ENCODE assay signal across 18 cellular contexts in genomic region chr2:233563663-233564430, GRCh38. TPM values are rescaled to one million over a fixed set of nuclear protein-coding genes. Genes with fewer than 3 reads are reported as not detected.
DNase-seq lines count a peak whose midpoint lies in the region; ATAC-seq, FAIRE-seq and TF ChIP-seq lines count a peak whose summit lies in the region.
"Had no signal": no experiment of that assay in that cellular context is flagged by ENCODE, and none has a peak within 500 bp of the region (broad histone marks: within the 10 kb centered on the region; RNA-seq: fewer than 3 reads in every experiment).

No MANE protein-coding gene starts in this region.

- H2AFZ ChIP-seq in Karpas-422 (ENCODE audit: low read length) (no peak overlapping the region), HepG2 (ENCODE audit: low read length) (no peak overlapping the region)

- no peak overlapping the region for H3K4me3 ChIP-seq in Karpas-422 (ENCODE audit: low read length)
- no peak overlapping the region for H3K4me3 ChIP-seq in HepG2 (replicated peaks in 1 of 3; ENCODE audit: insufficient read depth in 1 of 3, low read depth in 2 of 3, low read length in 3 of 3)
- H3K4me3 ChIP-seq: left ventricle myocardium inferior, sigmoid colon had no signal

- TF ChIP-seq EP300 in HepG2 (IDR thresholded peaks at IDR 0.05; ENCODE audit: low read depth in 2 of 2, low read length in 2 of 2), result no peak
- no peak for TF ChIP-seq EP300 in HepG2 (CRISPR knock-in tag; IDR thresholded peaks at IDR 0.05; ENCODE audit: borderline replicate concordance)

- H3K27me3 ChIP-seq in Karpas-422 (ENCODE audit: low read length) (no peaks in the 10 kb centered on the region), HepG2 (ENCODE audit: control insufficient read depth in 1 of 2, insufficient read depth in 2 of 2, low read length in 2 of 2) (no peaks in the 10 kb centered on the region; a peak in 1 of 5 replicates)
- H3K27me3 ChIP-seq: sigmoid colon had no signal

- CTCF ChIA-PET in HepG2 (lab: Yijun Ruan, JAX; ENCODE audit: low intra/inter-chr PET ratio, low total read pairs), result no interaction called here

- H4K20me1 ChIP-seq in Karpas-422 (ENCODE audit: insufficient read depth, low read depth, low read length) (no peaks in the 10 kb centered on the region), HepG2 (ENCODE audit: insufficient read depth, low read length) (no peaks in the 10 kb centered on the region)

- 97% methylated on average over 8 of the region's 8 CpGs for WGBS in HepG2 (ENCODE audit: low lambda C conversion rate)

- no peak for TF ChIP-seq RAD21 in HepG2 (CRISPR knock-in tag; IDR thresholded peaks at IDR 0.05)

- H3K27ac ChIP-seq in Karpas-422 (ENCODE audit: low read length), result no peak overlapping the region
- H3K27ac ChIP-seq in HepG2 (ENCODE audit: extremely low read length, insufficient read depth, low read length), result no peak overlapping the region
- H3K27ac ChIP-seq: left ventricle myocardium inferior, sigmoid colon had no signal

- H3K9me3 ChIP-seq in Karpas-422 (ENCODE audit: low read length) (no peaks in the 10 kb centered on the region), HepG2 (ENCODE audit: low read length) (no peaks in the 10 kb centered on the region)
- H3K9me3 ChIP-seq: left ventricle myocardium inferior, sigmoid colon had no signal

- no peak for TF ChIP-seq CTCF in HepG2 (CRISPR knock-in tag; IDR thresholded peaks at IDR 0.05)

- TF ChIP-seq POLR2A in HepG2 (IDR thresholded peaks at IDR 0.05; ENCODE audit: insufficient read depth in 1 of 2, low read depth in 2 of 2, low read length in 2 of 2), result no peak

- in situ Hi-C loops in HepG2 (cut with HindIII; ENCODE audit: extremely low pct_ligation_motif_present, low pct_unique_long_range_greater_than_20kb), result no loop called here

- POLR2A ChIA-PET in HepG2 (lab: Yijun Ruan, JAX), result no interaction called here

- intact Hi-C loops in HepG2 (cut with micrococcal nuclease; ENCODE audit: unreplicated experiment), result loop anchor here (5.0 kb wide), 1 partner anchor 517 kb away; no protein-coding TSS in a partner anchor

- BruUV-seq in HepG2 (replicated peaks; lab: Mats Ljungman, UMichigan), result no TSS peak

- H3K36me3 ChIP-seq in Karpas-422 (ENCODE audit: insufficient read depth, low read length) (no peaks in the 10 kb centered on the region), HepG2 (replicated peaks in 1 of 2; ENCODE audit: control insufficient read depth in 1 of 2, insufficient read depth in 2 of 2, low read length in 2 of 2) (peaks cover 2 to 11% of the 10 kb centered on the region in 2 experiments; a peak in 3 of 5 replicates)

- H3K4me1 ChIP-seq in Karpas-422 (ENCODE audit: low read length) (peaks cover 9% of the 10 kb centered on the region), HepG2 (ENCODE audit: insufficient read depth, low read length) (peaks cover 16% of the 10 kb centered on the region)

- no peaks in the 10 kb centered on the region for H3K9me2 ChIP-seq in Karpas-422 (replicated peaks; ENCODE audit: insufficient read depth, low read length)

- FAIRE-seq in HepG2 (lab: Jason Lieb, UNC), result no peak
- FAIRE-seq: H1, urothelium cell line had no signal

- peak; percentile 30 to 50 for DNase-seq in AML-193 (lab: John Stamatoyannopoulos, UW)
- DNase-seq in Karpas-422, result peak; percentile 39
- DNase-seq in SKM-1 treated with dmso at 0.1 percent for 144 hours (lab: John Stamatoyannopoulos, UW; ENCODE audit: unreplicated experiment), result peak; percentile 81
- DNase-seq in HepG2 (ENCODE audit: low spot score), result no peak
- no peak for DNase-seq in putamen (ENCODE audit: low spot score)
- no peak for DNase-seq in occipital lobe (lab: John Stamatoyannopoulos, UW)
- DNase-seq in cerebellum (ENCODE audit: low spot score), result no peak
- DNase-seq: hippocampal formation; left ventricle myocardium inferior; natural killer cell; NCI-H524; sigmoid colon; stimulated activated naive CD4-positive, alpha-beta T cell had no signal

- no peaks in the 10 kb centered on the region for H3K79me2 ChIP-seq in Karpas-422 (ENCODE audit: low read length)
- peaks cover 5% of the 10 kb centered on the region for H3K79me2 ChIP-seq in HepG2 (ENCODE audit: insufficient read depth, low read length)

- H3K4me2 ChIP-seq in Karpas-422 (ENCODE audit: low read depth, low read length, poor library complexity, severe bottlenecking) (no peak overlapping the region), HepG2 (ENCODE audit: low read depth, low read length) (peak overlapping the region; percentile 16; the same call in 1 of the 2 replicates)

- H3K9ac ChIP-seq in Karpas-422 (ENCODE audit: low read length), result no peak overlapping the region
- no peak overlapping the region for H3K9ac ChIP-seq in HepG2 (ENCODE audit: insufficient read depth, low read depth, low read length)

- no peak for ATAC-seq in HepG2
- no peak for ATAC-seq in GM18511 (IDR thresholded peaks at IDR 0.05; ENCODE audit: unreplicated experiment)
- ATAC-seq: esophagus mucosa had no signal

TF ChIP-seq in HepG2, 621 proteins besides CTCF, POLR2A, EP300 and RAD21 (continues in another document):
- TF ChIP-seq FOXJ3 (CRISPR knock-in tag; IDR thresholded peaks at IDR 0.05; ENCODE audit: borderline replicate concordance) (no peak), ZNF616 (CRISPR knock-in tag; IDR thresholded peaks at IDR 0.05; ENCODE audit: low read depth) (no peak), ZNF205 (CRISPR knock-in tag; IDR thresholded peaks at IDR 0.05) (no peak), RELA (CRISPR knock-in tag; IDR thresholded peaks at IDR 0.05) (no peak), ZSCAN31 (CRISPR knock-in tag; IDR thresholded peaks at IDR 0.05; ENCODE audit: low read depth) (no peak), ZSCAN25 (CRISPR knock-in tag; IDR thresholded peaks at IDR 0.05) (no peak), PBX2 (CRISPR knock-in tag; IDR thresholded peaks at IDR 0.05) (no peak)

RNA-seq across cellular contexts. Expression of gene USP40, which starts 2.7 kb away (rescaled TPM):
- 7.9 and 9.5 TPM in 2 replicates for total RNA-seq in Karpas-422 (2014; rRNA removed; shearing (Covaris generic); ENCODE audit: low replicate concordance)
- total RNA-seq in HepG2 (2016; rRNA removed; fragmentation: Illumina TruSeq; extraction: Trizol) (41.0 and 57.2 TPM in 2 replicates), occipital lobe (14.7 TPM), cerebellum (26.1 TPM)
- total RNA-seq in HepG2 (2016; cell fraction: cytosol; rRNA removed; fragmentation: Illumina TruSeq; extraction: Trizol; ENCODE audit: low read depth), result 7.5 and 8.1 TPM in 2 replicates
- 39.8 and 59.3 TPM in 2 replicates for total RNA-seq in HepG2 (2016; cell fraction: insoluble cytoplasmic fraction; rRNA removed; fragmentation: Illumina TruSeq; extraction: Trizol)
- total RNA-seq in HepG2 (2016; cell fraction: membrane; rRNA removed; fragmentation: Illumina TruSeq; extraction: Trizol), result 27.5 and 30.2 TPM in 2 replicates
- 63.3 and 74.1 TPM in 2 replicates for total RNA-seq in HepG2 (2016; cell fraction: nucleus; rRNA removed; fragmentation: Illumina TruSeq; extraction: Trizol)
- polyA plus RNA-seq in HepG2 (2011; rRNA removed), result 40.2 and 46.3 TPM in 2 replicates
- 27.0 and 32.9 TPM in 2 replicates for polyA plus RNA-seq in HepG2 (2011; cell fraction: cytosol; rRNA removed)
- 145 and 189 TPM in 2 replicates for polyA plus RNA-seq in HepG2 (2011; cell fraction: nucleus; rRNA removed)
- polyA plus RNA-seq in HepG2 (2012), result 20.5 and 28.6 TPM in 2 replicates
- 6.2 and 6.8 TPM in 2 replicates for polyA plus RNA-seq in HepG2 (2016; cell fraction: cytosol; fragmentation: Illumina TruSeq; extraction: Trizol; ENCODE audit: low read depth)
- polyA plus RNA-seq in HepG2 (2016; cell fraction: insoluble cytoplasmic fraction; fragmentation: Illumina TruSeq; extraction: Trizol; ENCODE audit: low read depth), result 27.9 and 31.8 TPM in 2 replicates
- polyA plus RNA-seq in HepG2 (2016; cell fraction: membrane; fragmentation: Illumina TruSeq; extraction: Trizol; ENCODE audit: low read depth), result 12.5 and 13.0 TPM in 2 replicates
- 50.8 and 60.6 TPM in 2 replicates for polyA plus RNA-seq in HepG2 (2016; cell fraction: nucleus; fragmentation: Illumina TruSeq; extraction: Trizol; ENCODE audit: insufficient read depth, low read depth)
- 22.3 and 75.9 TPM in 2 replicates for polyA minus RNA-seq in HepG2 (2011; rRNA and poly(A)+ RNA removed; ENCODE audit: low replicate concordance)
- 21.5 and 24.6 TPM in 2 replicates for polyA minus RNA-seq in HepG2 (2011; cell fraction: cytosol; rRNA and poly(A)+ RNA removed)
- 177 and 180 TPM in 2 replicates for polyA minus RNA-seq in HepG2 (2011; cell fraction: nucleus; rRNA and poly(A)+ RNA removed)

RNA-seq across cellular contexts. Expression of gene UGT1A8, which starts 53.6 kb away (rescaled TPM):
- total RNA-seq in Karpas-422 (2014; rRNA removed; shearing (Covaris generic); ENCODE audit: low replicate concordance), result 0.18 TPM in 1 of 2 replicates, not detected in the other
- total RNA-seq in HepG2 (2016; rRNA removed; fragmentation: Illumina TruSeq; extraction: Trizol) (not detected in 2 replicates), occipital lobe (not detected), cerebellum (not detected)
- total RNA-seq in HepG2 (2016; cell fraction: cytosol; rRNA removed; fragmentation: Illumina TruSeq; extraction: Trizol; ENCODE audit: low read depth), result not detected in 2 replicates
- total RNA-seq in HepG2 (2016; cell fraction: insoluble cytoplasmic fraction; rRNA removed; fragmentation: Illumina TruSeq; extraction: Trizol), result not detected in 2 replicates
- not detected in 2 replicates for total RNA-seq in HepG2 (2016; cell fraction: membrane; rRNA removed; fragmentation: Illumina TruSeq; extraction: Trizol)
- total RNA-seq in HepG2 (2016; cell fraction: nucleus; rRNA removed; fragmentation: Illumina TruSeq; extraction: Trizol), result not detected in 2 replicates
- polyA plus RNA-seq in HepG2 (2011; rRNA removed), result not detected in 2 replicates
- polyA plus RNA-seq in HepG2 (2011; cell fraction: cytosol; rRNA removed), result not detected in 2 replicates
- polyA plus RNA-seq in HepG2 (2011; cell fraction: nucleus; rRNA removed), result not detected in 2 replicates
- polyA plus RNA-seq in HepG2 (2012), result not detected in 2 replicates
- not detected in 2 replicates for polyA plus RNA-seq in HepG2 (2016; cell fraction: cytosol; fragmentation: Illumina TruSeq; extraction: Trizol; ENCODE audit: low read depth)
- polyA plus RNA-seq in HepG2 (2016; cell fraction: insoluble cytoplasmic fraction; fragmentation: Illumina TruSeq; extraction: Trizol; ENCODE audit: low read depth), result not detected in 2 replicates
- polyA plus RNA-seq in HepG2 (2016; cell fraction: membrane; fragmentation: Illumina TruSeq; extraction: Trizol; ENCODE audit: low read depth), result not detected in 2 replicates
- not detected in 2 replicates for polyA plus RNA-seq in HepG2 (2016; cell fraction: nucleus; fragmentation: Illumina TruSeq; extraction: Trizol; ENCODE audit: insufficient read depth, low read depth)
- not detected in 2 replicates for polyA minus RNA-seq in HepG2 (2011; rRNA and poly(A)+ RNA removed; ENCODE audit: low replicate concordance)
- not detected in 2 replicates for polyA minus RNA-seq in HepG2 (2011; cell fraction: cytosol; rRNA and poly(A)+ RNA removed)
- not detected in 2 replicates for polyA minus RNA-seq in HepG2 (2011; cell fraction: nucleus; rRNA and poly(A)+ RNA removed)
- total RNA-seq: H1, left ventricle myocardium inferior, natural killer cell, sigmoid colon had no signal
- polyA plus RNA-seq: AG04450, H1 had no signal

Comparison
In these comparisons a context has a peak if more than half of its experiments do, and no peak if none do; other contexts are left out.
1. DNase-seq: peak in AML-193 (2 of 2), Karpas-422 (single experiment) and SKM-1 treated with dmso at 0.1 percent for 144 hours (single experiment); none in HepG2 (single experiment), putamen (single experiment), occipital lobe (single experiment) and cerebellum (single experiment).